Comparison of ENCODE assay signal across 8 cellular contexts in the genomic region with DNA sequence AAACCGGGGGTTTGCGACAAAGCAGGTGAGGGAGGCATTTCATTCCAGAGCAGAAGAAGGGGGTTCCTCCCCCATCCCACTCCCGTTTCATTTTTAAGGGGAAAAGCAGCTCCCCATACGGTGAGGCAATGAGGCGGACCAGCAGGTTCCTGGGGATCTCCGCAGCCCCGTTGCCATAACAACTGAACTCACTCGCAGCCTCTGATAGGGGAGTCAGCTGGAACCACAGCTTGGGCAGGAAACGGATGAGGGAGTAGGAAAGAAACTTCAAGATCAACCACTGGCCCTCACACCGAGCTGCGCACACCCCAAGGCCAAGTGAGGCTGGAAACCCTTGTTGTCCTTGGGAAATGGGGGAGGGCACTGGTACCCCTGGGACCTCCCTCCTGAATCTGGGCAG.
DNase-seq lines count a peak whose midpoint lies in the region; ATAC-seq and TF ChIP-seq lines count a peak whose summit lies in the region.
"Not testable (repeated sequence)": the region's sequence is repeated elsewhere in the genome, so short reads cannot be mapped to it uniquely, and the experiment has no call there.

No MANE protein-coding gene starts in this region.

- H2AFZ ChIP-seq in OCI-LY7 (ENCODE audit: low read length), result peak overlapping the region; percentile 55; the same call in 1 of the 2 replicates

- DNase-seq in COLO668 (lab: John Stamatoyannopoulos, UW; ENCODE audit: unreplicated experiment), result peak; percentile 16
- peak; percentile 71 for DNase-seq in OCI-LY7 (ENCODE audit: low spot score)
- DNase-seq in activated CD8-positive, alpha-beta memory T cell treated with anti-CD3 and anti-CD28 coated beads, Interleukin-2, amount 50 U/mL, for 1 hour (ENCODE audit: extremely low read depth), result peak; percentile 32
- peak in 8 of 10 donors; percentile 49 to 65 (median 58) for DNase-seq in dorsolateral prefrontal cortex
- peak; percentile 11 for DNase-seq in middle frontal gyrus (ENCODE audit: extremely low spot score, low spot score)
- DNase-seq in stimulated activated CD8-positive, alpha-beta memory T cell treated with anti-CD3 and anti-CD28 coated beads, Interleukin-4, amount 100 ng/mL, for 24 hours (ENCODE audit: low read depth), result peak; percentile 52

- peak; percentile 91 for ATAC-seq in GM21381 (IDR thresholded peaks at IDR 0.05; ENCODE audit: unreplicated experiment)
- peak; percentile 46 for ATAC-seq in HG03558 (IDR thresholded peaks at IDR 0.05; ENCODE audit: extremely low read depth, unreplicated experiment)

- H3K9me2 ChIP-seq in OCI-LY7 (ENCODE audit: insufficient read depth, low read length), result not testable (repeated sequence)

- H3K27me3 ChIP-seq in dorsolateral prefrontal cortex, result not testable (repeated sequence)

- BruUV-seq in OCI-LY7 (replicated peaks; lab: Mats Ljungman, UMichigan), result not testable (repeated sequence)

- H3K9me3 ChIP-seq in OCI-LY7 (ENCODE audit: low read length), result not testable (repeated sequence)

- CTCF ChIA-PET in OCI-LY7 (lab: Charles Lee; ENCODE audit: unreplicated experiment), result not testable (repeated sequence)

- intact Hi-C loops in OCI-LY7 (cut with micrococcal nuclease; ENCODE audit: unreplicated experiment); dorsolateral prefrontal cortex (cut with DNase I): not testable (repeated sequence)

- H3K4me3 ChIP-seq in OCI-LY7 (ENCODE audit: low read depth, low read length, poor library complexity, severe bottlenecking) (peak overlapping the region; percentile 19), dorsolateral prefrontal cortex (peak overlapping the region in 14 of 59 donors; percentile 3 to 47 (median 24))

- POLR2A ChIA-PET in OCI-LY7 (lab: Charles Lee), result not testable (repeated sequence)

- H4K20me1 ChIP-seq in OCI-LY7 (ENCODE audit: insufficient read depth, low read length), result not testable (repeated sequence)

- not testable (repeated sequence) for H3K27ac ChIP-seq in OCI-LY7 (ENCODE audit: low read depth, low read length, poor library complexity, severe bottlenecking)
- peak overlapping the region in 1 of 59 donors; percentile 34 for H3K27ac ChIP-seq in dorsolateral prefrontal cortex

- H3K79me2 ChIP-seq in OCI-LY7 (ENCODE audit: insufficient read depth, low read depth, low read length), result not testable (repeated sequence)

- H3K4me1 ChIP-seq in OCI-LY7 (ENCODE audit: insufficient read depth, low read length, poor library complexity, severe bottlenecking), result peaks cover 13% of the 10 kb centered on the region

- not testable (repeated sequence) for H3K36me3 ChIP-seq in OCI-LY7 (ENCODE audit: insufficient read depth, low read length)

- not testable (repeated sequence) for TF ChIP-seq CTCF in OCI-LY7 (conservative IDR thresholded peaks at IDR 0.05; ENCODE audit: low read length); dorsolateral prefrontal cortex (IDR thresholded peaks at IDR 0.05 in 54 of 56, conservative IDR thresholded peaks at IDR 0.05 in 2 of 56; ENCODE audit: low read depth in 1 of 56, partially characterized antibody in 56 of 56)

- peak overlapping the region; percentile 56 for H3K4me2 ChIP-seq in OCI-LY7 (ENCODE audit: low read length)

Comparison
In these comparisons a context has a peak if more than half of its experiments do, and no peak if none do; other contexts are left out.
1. DNase-seq: peak in every context shown above with its lines; median percentile 71 in OCI-LY7; 58 in dorsolateral prefrontal cortex; 52 in stimulated activated CD8-positive, alpha-beta memory T cell treated with anti-CD3 and anti-CD28 coated beads, Interleukin-4, amount 100 ng/mL, for 24 hours; 32 in activated CD8-positive, alpha-beta memory T cell treated with anti-CD3 and anti-CD28 coated beads, Interleukin-2, amount 50 U/mL, for 1 hour; 16 in COLO668; 11 in middle frontal gyrus.